Comparison of ENCODE assay signal across 1 cellular context in the genomic region with DNA sequence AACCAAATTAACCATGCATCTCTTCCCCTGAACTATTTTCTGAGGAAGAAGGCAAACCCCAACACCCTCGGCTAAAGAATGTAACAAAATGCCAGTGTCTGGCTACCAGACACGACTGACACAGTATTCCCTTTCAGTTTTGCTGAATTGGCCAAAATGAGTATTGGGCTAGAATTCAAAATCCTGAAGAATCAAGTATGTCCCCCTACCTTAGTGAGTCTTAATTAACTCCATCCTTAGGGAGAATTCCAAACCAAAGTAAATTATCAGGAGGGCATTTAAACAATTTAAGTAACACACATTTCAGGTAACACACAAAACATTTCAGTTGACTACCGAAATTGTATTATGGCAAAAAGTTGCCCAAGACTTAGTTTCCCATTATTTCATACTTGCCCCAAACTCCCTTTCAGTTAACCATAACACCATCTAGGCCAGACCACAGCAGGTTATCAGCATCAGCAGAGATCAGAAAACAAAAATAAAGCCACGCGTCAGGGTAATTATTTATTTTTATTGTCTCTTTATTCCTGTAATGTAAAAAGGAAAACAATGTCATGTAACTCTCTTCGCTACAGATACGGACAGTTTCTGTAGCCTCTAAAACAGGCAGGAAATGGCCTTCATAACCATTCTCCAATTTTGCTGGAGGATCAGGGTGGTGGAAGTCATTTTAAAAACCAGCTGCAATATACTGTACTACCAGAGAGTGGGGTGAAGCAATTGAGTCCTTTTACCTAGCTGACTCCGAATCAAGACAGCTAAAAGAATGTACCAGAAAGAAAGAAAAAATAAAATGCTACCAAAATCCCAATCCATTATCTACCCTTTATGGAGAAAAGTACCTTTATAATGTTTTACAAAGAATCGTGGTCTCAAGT.
A peak's percentile ranks its signal among the peaks of the same experiment; 100 is the strongest.
TF ChIP-seq lines count a peak whose summit lies in the region.

No MANE protein-coding gene starts in this region.

TF ChIP-seq in HepG2, 621 proteins besides CTCF, POLR2A, EP300 and RAD21 (continued from another document and continues in another):
- TF ChIP-seq, protein P1, sequence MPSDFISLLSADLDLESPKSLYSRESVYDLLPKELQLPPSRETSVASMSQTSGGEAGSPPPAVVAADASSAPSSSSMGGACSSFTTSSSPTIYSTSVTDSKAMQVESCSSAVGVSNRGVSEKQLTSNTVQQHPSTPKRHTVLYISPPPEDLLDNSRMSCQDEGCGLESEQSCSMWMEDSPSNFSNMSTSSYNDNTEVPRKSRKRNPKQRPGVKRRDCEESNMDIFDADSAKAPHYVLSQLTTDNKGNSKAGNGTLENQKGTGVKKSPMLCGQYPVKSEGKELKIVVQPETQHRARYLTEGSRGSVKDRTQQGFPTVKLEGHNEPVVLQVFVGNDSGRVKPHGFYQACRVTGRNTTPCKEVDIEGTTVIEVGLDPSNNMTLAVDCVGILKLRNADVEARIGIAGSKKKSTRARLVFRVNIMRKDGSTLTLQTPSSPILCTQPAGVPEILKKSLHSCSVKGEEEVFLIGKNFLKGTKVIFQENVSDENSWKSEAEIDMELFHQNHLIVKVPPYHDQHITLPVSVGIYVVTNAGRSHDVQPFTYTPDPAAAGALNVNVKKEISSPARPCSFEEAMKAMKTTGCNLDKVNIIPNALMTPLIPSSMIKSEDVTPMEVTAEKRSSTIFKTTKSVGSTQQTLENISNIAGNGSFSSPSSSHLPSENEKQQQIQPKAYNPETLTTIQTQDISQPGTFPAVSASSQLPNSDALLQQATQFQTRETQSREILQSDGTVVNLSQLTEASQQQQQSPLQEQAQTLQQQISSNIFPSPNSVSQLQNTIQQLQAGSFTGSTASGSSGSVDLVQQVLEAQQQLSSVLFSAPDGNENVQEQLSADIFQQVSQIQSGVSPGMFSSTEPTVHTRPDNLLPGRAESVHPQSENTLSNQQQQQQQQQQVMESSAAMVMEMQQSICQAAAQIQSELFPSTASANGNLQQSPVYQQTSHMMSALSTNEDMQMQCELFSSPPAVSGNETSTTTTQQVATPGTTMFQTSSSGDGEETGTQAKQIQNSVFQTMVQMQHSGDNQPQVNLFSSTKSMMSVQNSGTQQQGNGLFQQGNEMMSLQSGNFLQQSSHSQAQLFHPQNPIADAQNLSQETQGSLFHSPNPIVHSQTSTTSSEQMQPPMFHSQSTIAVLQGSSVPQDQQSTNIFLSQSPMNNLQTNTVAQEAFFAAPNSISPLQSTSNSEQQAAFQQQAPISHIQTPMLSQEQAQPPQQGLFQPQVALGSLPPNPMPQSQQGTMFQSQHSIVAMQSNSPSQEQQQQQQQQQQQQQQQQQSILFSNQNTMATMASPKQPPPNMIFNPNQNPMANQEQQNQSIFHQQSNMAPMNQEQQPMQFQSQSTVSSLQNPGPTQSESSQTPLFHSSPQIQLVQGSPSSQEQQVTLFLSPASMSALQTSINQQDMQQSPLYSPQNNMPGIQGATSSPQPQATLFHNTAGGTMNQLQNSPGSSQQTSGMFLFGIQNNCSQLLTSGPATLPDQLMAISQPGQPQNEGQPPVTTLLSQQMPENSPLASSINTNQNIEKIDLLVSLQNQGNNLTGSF (CRISPR knock-in tag; IDR thresholded peaks at IDR 0.05): no peak
- TF ChIP-seq ZNF879 (CRISPR knock-in tag; IDR thresholded peaks at IDR 0.05): no peak
- peak; percentile 46; the same call in 1 of the 2 replicates for TF ChIP-seq ARNT2 (CRISPR knock-in tag; IDR thresholded peaks at IDR 0.05; ENCODE audit: low read depth)
- TF ChIP-seq PAWR (CRISPR knock-in tag; IDR thresholded peaks at IDR 0.05; ENCODE audit: borderline replicate concordance): 0 out of 2 replicates have a peak, but pooled peaks have one; percentile 61
- no peak for TF ChIP-seq KDM3A (CRISPR knock-in tag; IDR thresholded peaks at IDR 0.05; ENCODE audit: low read depth)
- no peak for TF ChIP-seq NR2C2 (CRISPR knock-in tag; IDR thresholded peaks at IDR 0.05; ENCODE audit: borderline replicate concordance)
- no peak for TF ChIP-seq GATAD1 (CRISPR knock-in tag; IDR thresholded peaks at IDR 0.05)
- no peak for TF ChIP-seq ZNF343 (CRISPR knock-in tag; IDR thresholded peaks at IDR 0.05)
- TF ChIP-seq ESRRA (CRISPR knock-in tag; IDR thresholded peaks at IDR 0.05; ENCODE audit: low read depth): no peak
- TF ChIP-seq, protein P2, sequence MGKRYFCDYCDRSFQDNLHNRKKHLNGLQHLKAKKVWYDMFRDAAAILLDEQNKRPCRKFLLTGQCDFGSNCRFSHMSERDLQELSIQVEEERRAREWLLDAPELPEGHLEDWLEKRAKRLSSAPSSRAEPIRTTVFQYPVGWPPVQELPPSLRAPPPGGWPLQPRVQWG (CRISPR knock-in tag; IDR thresholded peaks at IDR 0.05; ENCODE audit: borderline replicate concordance, low read depth): no peak
- TF ChIP-seq, protein P3, sequence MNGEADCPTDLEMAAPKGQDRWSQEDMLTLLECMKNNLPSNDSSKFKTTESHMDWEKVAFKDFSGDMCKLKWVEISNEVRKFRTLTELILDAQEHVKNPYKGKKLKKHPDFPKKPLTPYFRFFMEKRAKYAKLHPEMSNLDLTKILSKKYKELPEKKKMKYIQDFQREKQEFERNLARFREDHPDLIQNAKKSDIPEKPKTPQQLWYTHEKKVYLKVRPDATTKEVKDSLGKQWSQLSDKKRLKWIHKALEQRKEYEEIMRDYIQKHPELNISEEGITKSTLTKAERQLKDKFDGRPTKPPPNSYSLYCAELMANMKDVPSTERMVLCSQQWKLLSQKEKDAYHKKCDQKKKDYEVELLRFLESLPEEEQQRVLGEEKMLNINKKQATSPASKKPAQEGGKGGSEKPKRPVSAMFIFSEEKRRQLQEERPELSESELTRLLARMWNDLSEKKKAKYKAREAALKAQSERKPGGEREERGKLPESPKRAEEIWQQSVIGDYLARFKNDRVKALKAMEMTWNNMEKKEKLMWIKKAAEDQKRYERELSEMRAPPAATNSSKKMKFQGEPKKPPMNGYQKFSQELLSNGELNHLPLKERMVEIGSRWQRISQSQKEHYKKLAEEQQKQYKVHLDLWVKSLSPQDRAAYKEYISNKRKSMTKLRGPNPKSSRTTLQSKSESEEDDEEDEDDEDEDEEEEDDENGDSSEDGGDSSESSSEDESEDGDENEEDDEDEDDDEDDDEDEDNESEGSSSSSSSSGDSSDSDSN (CRISPR knock-in tag; IDR thresholded peaks at IDR 0.05): no peak
- TF ChIP-seq, protein P4, sequence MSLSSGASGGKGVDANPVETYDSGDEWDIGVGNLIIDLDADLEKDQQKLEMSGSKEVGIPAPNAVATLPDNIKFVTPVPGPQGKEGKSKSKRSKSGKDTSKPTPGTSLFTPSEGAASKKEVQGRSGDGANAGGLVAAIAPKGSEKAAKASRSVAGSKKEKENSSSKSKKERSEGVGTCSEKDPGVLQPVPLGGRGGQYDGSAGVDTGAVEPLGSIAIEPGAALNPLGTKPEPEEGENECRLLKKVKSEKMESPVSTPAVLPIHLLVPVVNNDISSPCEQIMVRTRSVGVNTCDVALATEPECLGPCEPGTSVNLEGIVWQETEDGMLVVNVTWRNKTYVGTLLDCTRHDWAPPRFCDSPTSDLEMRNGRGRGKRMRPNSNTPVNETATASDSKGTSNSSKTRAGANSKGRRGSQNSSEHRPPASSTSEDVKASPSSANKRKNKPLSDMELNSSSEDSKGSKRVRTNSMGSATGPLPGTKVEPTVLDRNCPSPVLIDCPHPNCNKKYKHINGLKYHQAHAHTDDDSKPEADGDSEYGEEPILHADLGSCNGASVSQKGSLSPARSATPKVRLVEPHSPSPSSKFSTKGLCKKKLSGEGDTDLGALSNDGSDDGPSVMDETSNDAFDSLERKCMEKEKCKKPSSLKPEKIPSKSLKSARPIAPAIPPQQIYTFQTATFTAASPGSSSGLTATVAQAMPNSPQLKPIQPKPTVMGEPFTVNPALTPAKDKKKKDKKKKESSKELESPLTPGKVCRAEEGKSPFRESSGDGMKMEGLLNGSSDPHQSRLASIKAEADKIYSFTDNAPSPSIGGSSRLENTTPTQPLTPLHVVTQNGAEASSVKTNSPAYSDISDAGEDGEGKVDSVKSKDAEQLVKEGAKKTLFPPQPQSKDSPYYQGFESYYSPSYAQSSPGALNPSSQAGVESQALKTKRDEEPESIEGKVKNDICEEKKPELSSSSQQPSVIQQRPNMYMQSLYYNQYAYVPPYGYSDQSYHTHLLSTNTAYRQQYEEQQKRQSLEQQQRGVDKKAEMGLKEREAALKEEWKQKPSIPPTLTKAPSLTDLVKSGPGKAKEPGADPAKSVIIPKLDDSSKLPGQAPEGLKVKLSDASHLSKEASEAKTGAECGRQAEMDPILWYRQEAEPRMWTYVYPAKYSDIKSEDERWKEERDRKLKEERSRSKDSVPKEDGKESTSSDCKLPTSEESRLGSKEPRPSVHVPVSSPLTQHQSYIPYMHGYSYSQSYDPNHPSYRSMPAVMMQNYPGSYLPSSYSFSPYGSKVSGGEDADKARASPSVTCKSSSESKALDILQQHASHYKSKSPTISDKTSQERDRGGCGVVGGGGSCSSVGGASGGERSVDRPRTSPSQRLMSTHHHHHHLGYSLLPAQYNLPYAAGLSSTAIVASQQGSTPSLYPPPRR (CRISPR knock-in tag; IDR thresholded peaks at IDR 0.05; ENCODE audit: borderline replicate concordance): no peak
- no peak for TF ChIP-seq KDM5B (CRISPR knock-in tag; IDR thresholded peaks at IDR 0.05; ENCODE audit: borderline replicate concordance)
- TF ChIP-seq DNMT3B (CRISPR knock-in tag; conservative IDR thresholded peaks at IDR 0.05): 0 out of 2 replicates have a peak, but pooled peaks have one; percentile 16
- peak; percentile 48 for TF ChIP-seq DMAP1 (CRISPR knock-in tag; IDR thresholded peaks at IDR 0.05)
- no peak for TF ChIP-seq JUNB (CRISPR knock-in tag; IDR thresholded peaks at IDR 0.05; ENCODE audit: borderline replicate concordance)
- TF ChIP-seq SRSF9 (IDR thresholded peaks at IDR 0.05; ENCODE audit: borderline replicate concordance, insufficient read depth, low read depth, low read length, poor library complexity, severe bottlenecking): no peak
- TF ChIP-seq NR2F1 (CRISPR knock-in tag; IDR thresholded peaks at IDR 0.05): no peak
- TF ChIP-seq SP1 (IDR thresholded peaks at IDR 0.05): no peak
- TF ChIP-seq SP1 (CRISPR knock-in tag; IDR thresholded peaks at IDR 0.05): no peak
- TF ChIP-seq ELF1 (CRISPR knock-in tag; IDR thresholded peaks at IDR 0.05): no peak
- TF ChIP-seq HHEX (CRISPR knock-in tag; IDR thresholded peaks at IDR 0.05): no peak
- TF ChIP-seq ZNF335 (CRISPR knock-in tag; IDR thresholded peaks at IDR 0.05): no peak
- peak; percentile 29 for TF ChIP-seq TEAD3 (CRISPR knock-in tag; optimal IDR thresholded peaks at IDR 0.05; ENCODE audit: borderline replicate concordance)
- TF ChIP-seq ZFP41 (CRISPR knock-in tag; IDR thresholded peaks at IDR 0.05; ENCODE audit: borderline replicate concordance): no peak
- TF ChIP-seq ZNF724P (CRISPR knock-in tag; IDR thresholded peaks at IDR 0.05; ENCODE audit: borderline replicate concordance): no peak
- TF ChIP-seq, protein P5, sequence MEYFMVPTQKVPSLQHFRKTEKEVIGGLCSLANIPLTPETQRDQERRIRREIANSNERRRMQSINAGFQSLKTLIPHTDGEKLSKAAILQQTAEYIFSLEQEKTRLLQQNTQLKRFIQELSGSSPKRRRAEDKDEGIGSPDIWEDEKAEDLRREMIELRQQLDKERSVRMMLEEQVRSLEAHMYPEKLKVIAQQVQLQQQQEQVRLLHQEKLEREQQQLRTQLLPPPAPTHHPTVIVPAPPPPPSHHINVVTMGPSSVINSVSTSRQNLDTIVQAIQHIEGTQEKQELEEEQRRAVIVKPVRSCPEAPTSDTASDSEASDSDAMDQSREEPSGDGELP (IDR thresholded peaks at IDR 0.05; ENCODE audit: borderline replicate concordance, low read depth): peak; percentile 40; the same call in 1 of the 2 replicates
- no peak for TF ChIP-seq IKZF1 (IDR thresholded peaks at IDR 0.05)
- TF ChIP-seq, protein P6, sequence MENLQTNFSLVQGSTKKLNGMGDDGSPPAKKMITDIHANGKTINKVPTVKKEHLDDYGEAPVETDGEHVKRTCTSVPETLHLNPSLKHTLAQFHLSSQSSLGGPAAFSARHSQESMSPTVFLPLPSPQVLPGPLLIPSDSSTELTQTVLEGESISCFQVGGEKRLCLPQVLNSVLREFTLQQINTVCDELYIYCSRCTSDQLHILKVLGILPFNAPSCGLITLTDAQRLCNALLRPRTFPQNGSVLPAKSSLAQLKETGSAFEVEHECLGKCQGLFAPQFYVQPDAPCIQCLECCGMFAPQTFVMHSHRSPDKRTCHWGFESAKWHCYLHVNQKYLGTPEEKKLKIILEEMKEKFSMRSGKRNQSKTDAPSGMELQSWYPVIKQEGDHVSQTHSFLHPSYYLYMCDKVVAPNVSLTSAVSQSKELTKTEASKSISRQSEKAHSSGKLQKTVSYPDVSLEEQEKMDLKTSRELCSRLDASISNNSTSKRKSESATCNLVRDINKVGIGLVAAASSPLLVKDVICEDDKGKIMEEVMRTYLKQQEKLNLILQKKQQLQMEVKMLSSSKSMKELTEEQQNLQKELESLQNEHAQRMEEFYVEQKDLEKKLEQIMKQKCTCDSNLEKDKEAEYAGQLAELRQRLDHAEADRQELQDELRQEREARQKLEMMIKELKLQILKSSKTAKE (CRISPR knock-in tag; IDR thresholded peaks at IDR 0.05; ENCODE audit: borderline replicate concordance): no peak
- TF ChIP-seq SRSF4 (IDR thresholded peaks at IDR 0.05; ENCODE audit: low read depth, low read length, poor library complexity, severe bottlenecking): no peak
- TF ChIP-seq, protein P7, sequence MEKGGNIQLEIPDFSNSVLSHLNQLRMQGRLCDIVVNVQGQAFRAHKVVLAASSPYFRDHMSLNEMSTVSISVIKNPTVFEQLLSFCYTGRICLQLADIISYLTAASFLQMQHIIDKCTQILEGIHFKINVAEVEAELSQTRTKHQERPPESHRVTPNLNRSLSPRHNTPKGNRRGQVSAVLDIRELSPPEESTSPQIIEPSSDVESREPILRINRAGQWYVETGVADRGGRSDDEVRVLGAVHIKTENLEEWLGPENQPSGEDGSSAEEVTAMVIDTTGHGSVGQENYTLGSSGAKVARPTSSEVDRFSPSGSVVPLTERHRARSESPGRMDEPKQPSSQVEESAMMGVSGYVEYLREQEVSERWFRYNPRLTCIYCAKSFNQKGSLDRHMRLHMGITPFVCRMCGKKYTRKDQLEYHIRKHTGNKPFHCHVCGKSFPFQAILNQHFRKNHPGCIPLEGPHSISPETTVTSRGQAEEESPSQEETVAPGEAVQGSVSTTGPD (CRISPR knock-in tag; IDR thresholded peaks at IDR 0.05): no peak
- TF ChIP-seq EZH2 (conservative IDR thresholded peaks at IDR 0.05; ENCODE audit: low read depth, low read length): no peak
- TF ChIP-seq AGO2 (optimal IDR thresholded peaks at IDR 0.05; ENCODE audit: low read depth, low read length): peak; percentile 23
- TF ChIP-seq ZNF761 (CRISPR knock-in tag; conservative IDR thresholded peaks at IDR 0.05): no peak
